In genomic region chr2:169015943-169016342, GRCh38 we compare ENCODE assay signal across 29 cellular contexts. TPM values are rescaled to one million over a fixed set of nuclear protein-coding genes. Genes with fewer than 3 reads are reported as not detected.
"Had no signal": no experiment of that assay in that cellular context is flagged by ENCODE, and none has a peak within 500 bp of the region (broad histone marks: within the 10 kb centered on the region; RNA-seq: fewer than 3 reads in every experiment).

No MANE protein-coding gene starts in this region.

- H3K36me3 ChIP-seq: brain microvascular endothelial cell, esophagus muscularis mucosa, left lung, lower lobe of right lung, spleen, transverse colon had no signal

- H3K9me3 Mint-ChIP-seq: activated naive CD4-positive, alpha-beta T cell treated with anti-CD3 and anti-CD28 coated beads, Interleukin-2, amount 10 ng/mL, durations not matched to agents 7 days and 5 days; activated T-helper 1 cell treated with anti-CD3 and anti-CD28 coated beads, Interleukin-12 subunit alpha, Interleukin-12 subunit beta, Interleukin-2, Interleukin-4 antibody, amounts not matched to agents 30 ng/mL and 10 ng/mL and 1 ng/mL, durations not matched to agents 14 hours and 24 hours and 36 hours; effector memory CD8-positive, alpha-beta T cell had no signal

- H3K4me3 ChIP-seq: esophagus muscularis mucosa, left lung, lower lobe of right lung, spleen, testis, transverse colon had no signal

- H3K36me3 Mint-ChIP-seq: activated naive CD4-positive, alpha-beta T cell treated with anti-CD3 and anti-CD28 coated beads, Interleukin-2, amount 10 ng/mL, durations not matched to agents 7 days and 5 days; activated naive CD8-positive, alpha-beta T cell treated with anti-CD3 and anti-CD28 coated beads, Interleukin-2, amount 10 ng/mL, durations not matched to agents 7 days and 5 days; natural killer cell had no signal

- ATAC-seq: effector memory CD8-positive, alpha-beta T cell; foreskin keratinocyte; left lung; natural killer cell; right cardiac atrium had no signal

- H3K27ac Mint-ChIP-seq: activated naive CD4-positive, alpha-beta T cell treated with anti-CD3 and anti-CD28 coated beads, Interleukin-2, amount 10 ng/mL, durations not matched to agents 7 days and 5 days; activated naive CD8-positive, alpha-beta T cell treated with anti-CD3 and anti-CD28 coated beads, Interleukin-2, amount 10 ng/mL, durations not matched to agents 7 days and 5 days; activated T-helper 1 cell treated with anti-CD3 and anti-CD28 coated beads, Interleukin-12 subunit alpha, Interleukin-12 subunit beta, Interleukin-2, Interleukin-4 antibody, amounts not matched to agents 30 ng/mL and 10 ng/mL and 1 ng/mL, durations not matched to agents 14 hours and 24 hours and 36 hours; effector memory CD8-positive, alpha-beta T cell; natural killer cell; T-helper 1 cell treated with Interleukin-12 subunit alpha and Interleukin-12 subunit beta and Interleukin-4 antibody, amounts not matched to agents 30 μg/mL and 1 μg/mL, for 36 hours had no signal

- H3K4me3 Mint-ChIP-seq: activated naive CD4-positive, alpha-beta T cell treated with anti-CD3 and anti-CD28 coated beads, Interleukin-2, amount 10 ng/mL, durations not matched to agents 7 days and 5 days; activated naive CD8-positive, alpha-beta T cell treated with anti-CD3 and anti-CD28 coated beads, Interleukin-2, amount 10 ng/mL, durations not matched to agents 7 days and 5 days; activated T-helper 1 cell treated with anti-CD3 and anti-CD28 coated beads, Interleukin-12 subunit alpha, Interleukin-12 subunit beta, Interleukin-2, Interleukin-4 antibody, amounts not matched to agents 30 ng/mL and 10 ng/mL and 1 ng/mL, durations not matched to agents 14 hours and 24 hours and 36 hours; effector memory CD8-positive, alpha-beta T cell; natural killer cell; T-helper 1 cell treated with Interleukin-12 subunit alpha and Interleukin-12 subunit beta and Interleukin-4 antibody, amounts not matched to agents 30 μg/mL and 1 μg/mL, for 36 hours had no signal

- H3K9me3 ChIP-seq: esophagus muscularis mucosa, left lung, lower lobe of right lung, spleen, testis, transverse colon had no signal

- H3K27ac ChIP-seq: brain microvascular endothelial cell, esophagus muscularis mucosa, foreskin keratinocyte, left lung, lower lobe of right lung, testis, transverse colon had no signal

- H3K4me1 ChIP-seq: left lung, lower lobe of right lung, spleen, testis had no signal

- H3K27me3 ChIP-seq: brain microvascular endothelial cell, esophagus muscularis mucosa, foreskin keratinocyte, left lung, testis, transverse colon had no signal

- DNase-seq: activated CD4-positive, alpha-beta T cell treated with anti-CD3 and anti-CD28 coated beads for 4 hours; activated CD4-positive, alpha-beta T cell treated with anti-CD3 and anti-CD28 coated beads, Interleukin-2, amount 50 U/mL, for 4 hours; activated CD4-positive, CD25-positive, alpha-beta regulatory T cell; activated CD8-positive, alpha-beta memory T cell treated with anti-CD3 and anti-CD28 coated beads for 24 hours; activated effector memory CD4-positive, alpha-beta T cell treated with anti-CD3 and anti-CD28 coated beads, Interleukin-2, amount 50 U/mL, for 16 hours; activated naive CD4-positive, alpha-beta T cell treated with anti-CD3 and anti-CD28 coated beads, Interleukin-2, amount 10 ng/mL, durations not matched to agents 7 days and 5 days; activated naive CD8-positive, alpha-beta T cell treated with anti-CD3 and anti-CD28 coated beads, Interleukin-2, amount 10 ng/mL, durations not matched to agents 7 days and 5 days; brain microvascular endothelial cell; caudate nucleus; cortex of kidney; effector memory CD8-positive, alpha-beta T cell; foreskin keratinocyte; left lung; lower lobe of right lung; mesenchymal stem cell; natural killer cell; posterior cingulate gyrus; right cardiac atrium; spleen; stimulated activated naive CD4-positive, alpha-beta T cell treated with Interleukin-2 at 50 U/mL for 16 hours; T-helper 9 cell; testis; transverse colon had no signal

- H3K4me1 Mint-ChIP-seq: activated naive CD4-positive, alpha-beta T cell treated with anti-CD3 and anti-CD28 coated beads, Interleukin-2, amount 10 ng/mL, durations not matched to agents 7 days and 5 days had no signal

RNA-seq across cellular contexts. Expression of gene ABCB11, which starts 15.2 kb away (rescaled TPM):
- total RNA-seq: activated T-helper 1 cell treated with anti-CD3 and anti-CD28 coated beads, Interleukin-12 subunit alpha, Interleukin-12 subunit beta, Interleukin-2, Interleukin-4 antibody, amounts not matched to agents 30 ng/mL and 10 ng/mL and 1 ng/mL, durations not matched to agents 14 hours and 24 hours and 36 hours; chondrocyte; foreskin keratinocyte; osteoblast had no signal
- polyA plus RNA-seq: foreskin keratinocyte had no signal

RNA-seq across cellular contexts. Expression of gene DHRS9, which starts 53.4 kb away (rescaled TPM):
- total RNA-seq: astrocyte, chondrocyte, foreskin keratinocyte, osteoblast had no signal
